6 cellular contexts compared by ENCODE assay signal in the genomic region with DNA sequence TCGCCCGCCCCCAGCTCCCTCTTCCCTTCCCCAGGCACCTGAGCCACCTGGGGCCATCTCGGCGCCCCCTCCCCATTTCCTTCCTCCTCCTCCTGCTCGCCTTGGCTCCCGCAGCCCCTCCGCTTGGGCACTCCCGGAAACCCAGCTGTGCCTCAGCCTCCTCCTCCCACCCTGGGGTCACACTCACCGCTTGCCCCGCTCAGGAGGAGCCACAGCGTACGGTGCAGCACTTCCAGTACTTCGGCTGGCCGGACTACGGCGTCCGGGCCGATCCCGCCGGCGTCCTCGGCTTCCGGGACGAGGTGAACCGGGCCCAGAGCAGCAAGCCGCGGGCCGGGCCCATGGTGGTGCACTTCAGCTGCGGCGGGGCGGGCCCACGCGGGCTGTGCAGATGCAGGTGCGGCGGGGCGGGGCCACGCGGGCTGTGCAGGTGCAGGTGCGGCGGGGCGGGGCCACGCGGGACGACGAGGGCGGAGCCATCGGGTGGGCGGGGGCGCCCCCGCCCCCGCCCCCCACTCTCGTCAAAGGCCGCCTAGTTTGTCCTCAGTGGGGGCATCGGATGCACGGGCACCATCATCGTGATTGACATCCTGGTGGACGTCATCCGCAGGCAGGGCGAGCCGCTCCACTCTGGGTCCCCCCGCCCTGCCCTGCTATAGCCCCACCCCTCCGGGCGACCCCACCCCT.
A peak's percentile ranks its signal among the peaks of the same experiment; 100 is the strongest.
DNase-seq lines count a peak whose midpoint lies in the region; ATAC-seq and TF ChIP-seq lines count a peak whose summit lies in the region.

No MANE protein-coding gene starts in this region.

- peak overlapping the region; percentile 84 for H3K4me2 ChIP-seq in DOHH2 (ENCODE audit: low read length)

- H3K4me1 ChIP-seq in DOHH2 (ENCODE audit: control insufficient read depth, low read length) = peaks cover 39% of the 10 kb centered on the region
- H3K4me1 ChIP-seq in rectal smooth muscle tissue (ENCODE audit: control insufficient read depth, insufficient read depth, low read length) = no peaks in the 10 kb centered on the region

- H3K27me3 ChIP-seq in DOHH2 (ENCODE audit: control insufficient read depth, low read length) (peaks cover 21% of the 10 kb centered on the region), rectal smooth muscle tissue (ENCODE audit: control insufficient read depth, insufficient read depth, low read length) (peaks cover 14% of the 10 kb centered on the region)

- no peaks in the 10 kb centered on the region for H3K9me2 ChIP-seq in DOHH2 (replicated peaks; ENCODE audit: control insufficient read depth, low read length)

- H3K27ac ChIP-seq in DOHH2 (ENCODE audit: low read depth, low read length) (no peak overlapping the region), rectal smooth muscle tissue (ENCODE audit: low read depth, low read length) (no peak overlapping the region)

- H4K20me1 ChIP-seq in DOHH2 (ENCODE audit: control insufficient read depth, insufficient read depth, low read depth, low read length) = peaks cover 3% of the 10 kb centered on the region; the same call in 1 of the 2 replicates

- H3K9me3 ChIP-seq in DOHH2 (ENCODE audit: control insufficient read depth, insufficient read depth, low read length) = no peaks in the 10 kb centered on the region

- H3K36me3 ChIP-seq in DOHH2 (ENCODE audit: control insufficient read depth, low read length) (no peaks in the 10 kb centered on the region), rectal smooth muscle tissue (ENCODE audit: control insufficient read depth, insufficient read depth, low read length) (no peaks in the 10 kb centered on the region)

- no peaks in the 10 kb centered on the region for H3K79me2 ChIP-seq in DOHH2 (ENCODE audit: control insufficient read depth, low read length)

- ATAC-seq in HG03095 (IDR thresholded peaks at IDR 0.05; ENCODE audit: unreplicated experiment) (no peak), GM18907 (IDR thresholded peaks at IDR 0.05; ENCODE audit: unreplicated experiment) (no peak)

- peak; percentile 33 for DNase-seq in NCI-H345 treated with DMSO at 0.1 percent for 48 hours (lab: John Stamatoyannopoulos, UW; ENCODE audit: unreplicated experiment)
- DNase-seq in cardiac fibroblast (ENCODE audit: low read depth in 2 of 2) = no peak

- H3K9ac ChIP-seq in rectal smooth muscle tissue (ENCODE audit: low read length) = no peak overlapping the region

- H3F3A ChIP-seq in DOHH2 (ENCODE audit: control insufficient read depth, insufficient read depth) = no peaks in the 10 kb centered on the region

- TF ChIP-seq CTCF in DOHH2 (IDR thresholded peaks at IDR 0.05; ENCODE audit: low read depth, low read length, poor library complexity, severe bottlenecking) (no peak), cardiac fibroblast (IDR thresholded peaks at IDR 0.05; ENCODE audit: low read depth, low read length) (no peak)

- H3K4me3 ChIP-seq in DOHH2 (ENCODE audit: low read length) = peak overlapping the region; percentile 90
- peak overlapping the region; percentile 55 to 62 for H3K4me3 ChIP-seq in cardiac fibroblast (replicated peaks in 1 of 2; ENCODE audit: low read depth in 2 of 2, low read length in 2 of 2)
- H3K4me3 ChIP-seq in rectal smooth muscle tissue (ENCODE audit: low read length) = peak overlapping the region; percentile 6

Comparison
In these comparisons a context has a peak if more than half of its experiments do, and no peak if none do; other contexts are left out.
1. H3K4me3 ChIP-seq: peak in every context shown above with its lines; median percentile 90 in DOHH2; 58 in cardiac fibroblast; 6 in rectal smooth muscle tissue.